In genomic region chr20:37562695-37563480, GRCh38 we compare ENCODE assay signal across 22 cellular contexts. TPM values are rescaled to one million over a fixed set of nuclear protein-coding genes. Genes with fewer than 3 reads are reported as not detected.
"Had no signal": no experiment of that assay in that cellular context is flagged by ENCODE, and none has a peak within 500 bp of the region (broad histone marks: within the 10 kb centered on the region; RNA-seq: fewer than 3 reads in every experiment).

No MANE protein-coding gene starts in this region.

- H3K4me3 ChIP-seq: esophagus squamous epithelium, hepatocyte, neural progenitor cell, prostate gland, sigmoid colon, skin epidermis, tibial nerve had no signal

- H3K4me1 ChIP-seq: parathyroid adenoma, prostate gland, testis had no signal

- H3K36me3 Mint-ChIP-seq: natural killer cell treated with Interleukin-12 subunit alpha and Interleukin-12 subunit beta and Interleukin-15 and Interleukin-18, amount 100 ng/mL, for 72 hours; neural progenitor cell; stimulated activated naive B cell treated with anti-CD40 and anti-IgM and Interleukin-4, amounts not matched to agents 10 μg/mL and 1 μg/mL and 100 μg/mL, for 72 hours had no signal

- H3K9me3 ChIP-seq: esophagus squamous epithelium, prostate gland, sigmoid colon, testis, tibial nerve had no signal

- DNase-seq: effector memory CD8-positive, alpha-beta T cell; esophagus squamous epithelium; foreskin fibroblast; kidney glomerular epithelial cell; mammary epithelial cell; midbrain; nucleus accumbens; sigmoid colon; stimulated activated CD4-positive, alpha-beta T cell treated with anti-CD3 and anti-CD28 coated beads, Interleukin-2, amount 100 ng/mL, for 24 hours; stimulated activated CD4-positive, alpha-beta T cell treated with anti-CD3 and anti-CD28 coated beads, Interleukin-4, amount 100 ng/mL, for 4 hours; stimulated activated naive B cell treated with anti-CD40 and anti-IgM and Interleukin-4, amounts not matched to agents 10 μg/mL and 1 μg/mL and 100 μg/mL, for 72 hours; stimulated activated naive CD8-positive, alpha-beta T cell treated with anti-CD3 and anti-CD28 coated beads, Interleukin-15, amount 100 ng/mL, for 72 hours; testis had no signal

- H3K27ac ChIP-seq: epithelial cell of prostate, esophagus squamous epithelium, hepatocyte, neural progenitor cell, parathyroid adenoma, prostate gland, sigmoid colon, skin epidermis, testis, tibial nerve had no signal

- H3K36me3 ChIP-seq: esophagus squamous epithelium, neural progenitor cell, prostate gland, sigmoid colon, tibial nerve had no signal

- H3K27ac Mint-ChIP-seq: effector memory CD8-positive, alpha-beta T cell; natural killer cell treated with Interleukin-12 subunit alpha and Interleukin-12 subunit beta and Interleukin-15 and Interleukin-18, amount 100 ng/mL, for 72 hours; neural progenitor cell; stimulated activated naive B cell treated with anti-CD40 and anti-IgM and Interleukin-4, amounts not matched to agents 10 μg/mL and 1 μg/mL and 100 μg/mL, for 72 hours; stimulated activated naive CD8-positive, alpha-beta T cell treated with anti-CD3 and anti-CD28 coated beads, Interleukin-15, amount 100 ng/mL, for 72 hours had no signal

- H3K4me3 Mint-ChIP-seq: central memory CD8-positive, alpha-beta T cell; effector memory CD8-positive, alpha-beta T cell; natural killer cell treated with Interleukin-12 subunit alpha and Interleukin-12 subunit beta and Interleukin-15 and Interleukin-18, amount 100 ng/mL, for 72 hours; neural progenitor cell; stimulated activated naive B cell treated with anti-CD40 and anti-IgM and Interleukin-4, amounts not matched to agents 10 μg/mL and 1 μg/mL and 100 μg/mL, for 72 hours; stimulated activated naive CD8-positive, alpha-beta T cell treated with anti-CD3 and anti-CD28 coated beads, Interleukin-15, amount 100 ng/mL, for 72 hours had no signal

- H3K27me3 ChIP-seq: testis had no signal

- ATAC-seq: effector memory CD8-positive, alpha-beta T cell; natural killer cell treated with Interleukin-12 subunit alpha and Interleukin-12 subunit beta and Interleukin-15 and Interleukin-18, amount 100 ng/mL, for 72 hours; stimulated activated naive B cell treated with anti-CD40 and anti-IgM and Interleukin-4, amounts not matched to agents 10 μg/mL and 1 μg/mL and 100 μg/mL, for 72 hours; stimulated activated naive CD8-positive, alpha-beta T cell treated with anti-CD3 and anti-CD28 coated beads, Interleukin-15, amount 100 ng/mL, for 72 hours had no signal

- H3K9me3 Mint-ChIP-seq: central memory CD8-positive, alpha-beta T cell; effector memory CD8-positive, alpha-beta T cell; natural killer cell treated with Interleukin-12 subunit alpha and Interleukin-12 subunit beta and Interleukin-15 and Interleukin-18, amount 100 ng/mL, for 72 hours; neural progenitor cell; stimulated activated naive B cell treated with anti-CD40 and anti-IgM and Interleukin-4, amounts not matched to agents 10 μg/mL and 1 μg/mL and 100 μg/mL, for 72 hours; stimulated activated naive CD8-positive, alpha-beta T cell treated with anti-CD3 and anti-CD28 coated beads, Interleukin-15, amount 100 ng/mL, for 72 hours had no signal

- H3K4me1 Mint-ChIP-seq: central memory CD8-positive, alpha-beta T cell had no signal

RNA-seq across cellular contexts. Expression of gene NNAT, which starts 41.8 kb away (rescaled TPM):
- total RNA-seq: hepatocyte had no signal
